19 cellular contexts compared by ENCODE assay signal in the genomic region with DNA sequence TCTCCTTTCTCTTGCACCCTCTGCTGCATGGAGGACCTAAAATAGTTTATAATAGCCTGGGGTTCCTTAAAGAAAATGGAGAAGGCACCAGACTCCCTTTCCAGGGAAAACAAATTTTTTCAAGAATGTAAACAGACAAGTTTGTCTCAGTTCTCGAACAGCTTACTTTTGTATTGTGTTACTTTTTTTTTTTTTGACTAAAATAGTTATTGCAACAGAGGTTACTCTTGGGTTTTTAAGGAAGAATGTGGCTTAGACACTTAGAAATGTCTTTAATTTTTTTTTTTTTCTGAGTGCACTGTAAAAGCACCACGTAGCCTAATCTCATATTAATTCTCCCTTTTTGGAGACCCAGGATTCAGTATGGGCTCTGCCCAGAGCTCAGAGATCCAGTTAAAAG.
A peak's percentile ranks its signal among the peaks of the same experiment; 100 is the strongest.
DNase-seq lines count a peak whose midpoint lies in the region; TF ChIP-seq lines count a peak whose summit lies in the region.
"Had no signal": no experiment of that assay in that cellular context is flagged by ENCODE, and none has a peak within 500 bp of the region (broad histone marks: within the 10 kb centered on the region; RNA-seq: fewer than 3 reads in every experiment).

No MANE protein-coding gene starts in this region.

- H3K14ac ChIP-seq in mesenchymal stem cell (ENCODE audit: low read length in 2 of 2) = no peak overlapping the region

- DNase-seq in activated CD4-positive, alpha-beta T cell treated with anti-CD3 and anti-CD28 coated beads, Interleukin-2, amount 10 ng/mL, durations not matched to agents 24 days and 14 days = peak; percentile 44
- no peak for DNase-seq in activated CD4-positive, alpha-beta T cell treated with anti-CD3 and anti-CD28 coated beads for 48 hours
- DNase-seq in MV-4-11 (lab: John Stamatoyannopoulos, UW) = peak; percentile 78
- peak; percentile 51 for DNase-seq in fibroblast of peridontal ligament (ENCODE audit: extremely low read depth)
- DNase-seq in thyroid gland = no peak
- DNase-seq in DMS114 treated with DMSO at 0.1 percent for 48 hours (lab: John Stamatoyannopoulos, UW; ENCODE audit: unreplicated experiment) = no peak
- no peak for DNase-seq in SKM-1 treated with dmso at 0.1 percent for 144 hours (lab: John Stamatoyannopoulos, UW; ENCODE audit: unreplicated experiment)
- no peak for DNase-seq in mesenchymal stem cell
- DNase-seq: activated CD8-positive, alpha-beta memory T cell treated with anti-CD3 and anti-CD28 coated beads for 24 hours; activated effector memory CD4-positive, alpha-beta T cell treated with Interleukin-2 at 50 U/mL for 16 hours; anterior cingulate cortex; glutamatergic neuron; kidney; NCI-H1048; NCI-H2081 treated with DMSO at 0.1 percent for 48 hours; NCI-H69; stimulated activated CD4-positive, alpha-beta T cell treated with anti-CD3 and anti-CD28 coated beads, Interleukin-4, amount 100 ng/mL, for 4 hours had no signal

- H2AK5ac ChIP-seq in mesenchymal stem cell (ENCODE audit: low read length, severe bottlenecking) = no peak overlapping the region

- 12 to 18% methylated on average over 2 of the region's 2 CpGs for WGBS in thyroid gland, 2 donors
- WGBS in mesenchymal stem cell = 57% methylated on average over 1 of the region's 2 CpGs

- H3K9me3 Mint-ChIP-seq in activated CD4-positive, alpha-beta T cell treated with anti-CD3 and anti-CD28 coated beads, Interleukin-2, amount 10 ng/mL, durations not matched to agents 24 days and 14 days = peaks cover 15% of the 10 kb centered on the region

- H3K4me1 ChIP-seq in thyroid gland (peaks cover 51 to 52% of the 10 kb centered on the region in 2 donors), mesenchymal stem cell (ENCODE audit: control insufficient read depth, insufficient read depth, low read depth, low read length) (no peaks in the 10 kb centered on the region)

- H3K4me3 Mint-ChIP-seq in activated CD4-positive, alpha-beta T cell treated with anti-CD3 and anti-CD28 coated beads, Interleukin-2, amount 10 ng/mL, durations not matched to agents 24 days and 14 days = peak overlapping the region; percentile 50
- H3K4me3 Mint-ChIP-seq: mesothelial cell of epicardium had no signal

- H3K4ac ChIP-seq in mesenchymal stem cell (ENCODE audit: low read depth in 1 of 2, low read length in 2 of 2) = no peak overlapping the region

- H3K9me3 ChIP-seq in thyroid gland (no peaks in the 10 kb centered on the region), mesenchymal stem cell (ENCODE audit: control insufficient read depth, low read length) (peaks cover 14% of the 10 kb centered on the region)
- H3K9me3 ChIP-seq: neutrophil had no signal

- H3K27ac Mint-ChIP-seq in activated CD4-positive, alpha-beta T cell treated with anti-CD3 and anti-CD28 coated beads, Interleukin-2, amount 10 ng/mL, durations not matched to agents 24 days and 14 days = peak overlapping the region; percentile 41
- H3K27ac Mint-ChIP-seq: mesothelial cell of epicardium had no signal

- TF ChIP-seq POLR2A in thyroid gland (IDR thresholded peaks at IDR 0.05) = no peak

- H2AFZ ChIP-seq in mesenchymal stem cell (ENCODE audit: low read depth, low read length) = no peak overlapping the region

- no peak overlapping the region for H2BK120ac ChIP-seq in mesenchymal stem cell (ENCODE audit: low read depth, low read length)

- no peak for TF ChIP-seq CTCF in thyroid gland (IDR thresholded peaks at IDR 0.05)

- no peaks in the 10 kb centered on the region for H3K79me1 ChIP-seq in mesenchymal stem cell (replicated peaks; ENCODE audit: low read length, poor library complexity, severe bottlenecking)

- H3K18ac ChIP-seq in mesenchymal stem cell (ENCODE audit: low read depth in 1 of 2, low read length in 2 of 2) = no peak overlapping the region

- H3K4me1 Mint-ChIP-seq in activated CD4-positive, alpha-beta T cell treated with anti-CD3 and anti-CD28 coated beads, Interleukin-2, amount 10 ng/mL, durations not matched to agents 24 days and 14 days = peaks cover 43% of the 10 kb centered on the region
- H3K4me1 Mint-ChIP-seq: mesothelial cell of epicardium had no signal

- H2BK5ac ChIP-seq in mesenchymal stem cell (ENCODE audit: low read depth, low read length, poor library complexity, severe bottlenecking) = no peak overlapping the region

- H3K27ac ChIP-seq in thyroid gland = peak overlapping the region in 2 of 3 donors; percentile 18 to 92
- no peak overlapping the region for H3K27ac ChIP-seq in mesenchymal stem cell (ENCODE audit: low read length, poor library complexity, severe bottlenecking)
- H3K27ac ChIP-seq: neutrophil had no signal

- H3K36me3 Mint-ChIP-seq in activated CD4-positive, alpha-beta T cell treated with anti-CD3 and anti-CD28 coated beads, Interleukin-2, amount 10 ng/mL, durations not matched to agents 24 days and 14 days (ENCODE audit: low read depth) = peaks cover 76% of the 10 kb centered on the region

- no peak overlapping the region for H4K91ac ChIP-seq in mesenchymal stem cell (ENCODE audit: low read length)

- intact Hi-C loops in activated CD4-positive, alpha-beta T cell treated with anti-CD3 and anti-CD28 coated beads, Interleukin-2, amount 10 ng/mL, durations not matched to agents 24 days and 14 days (cut with micrococcal nuclease) = loop anchor here (10.0 kb wide), 1 partner anchor 234 kb away; no protein-coding TSS in a partner anchor
- intact Hi-C loops in thyroid gland (cut with DNase I) = no loop called here

- H3K23ac ChIP-seq in mesenchymal stem cell (ENCODE audit: low read length in 2 of 2) = no peak overlapping the region

- H2BK15ac ChIP-seq in mesenchymal stem cell (ENCODE audit: low read depth, poor library complexity, severe bottlenecking) = no peak overlapping the region

- H3K27me3 Mint-ChIP-seq in activated CD4-positive, alpha-beta T cell treated with anti-CD3 and anti-CD28 coated beads, Interleukin-2, amount 10 ng/mL, durations not matched to agents 24 days and 14 days = no peaks in the 10 kb centered on the region

- no peak overlapping the region for H3K4me3 ChIP-seq in thyroid gland (replicated peaks in 1 of 3)
- H3K4me3 ChIP-seq in mesenchymal stem cell (ENCODE audit: insufficient read depth in 1 of 2, low read depth in 1 of 2, low read length in 2 of 2) = no peak overlapping the region

- no peak overlapping the region for H2BK12ac ChIP-seq in mesenchymal stem cell (ENCODE audit: low read length in 2 of 2)

- H3K36me3 ChIP-seq in thyroid gland = peaks cover 0 to 3% of the 10 kb centered on the region in 2 donors
- H3K36me3 ChIP-seq in mesenchymal stem cell (ENCODE audit: control insufficient read depth in 1 of 2, insufficient read depth in 2 of 2, low read depth in 1 of 2, low read length in 2 of 2) = peaks cover 0 to 46% of the 10 kb centered on the region in 2 experiments

- H3K27me3 ChIP-seq in thyroid gland = no peaks in the 10 kb centered on the region
- no peaks in the 10 kb centered on the region for H3K27me3 ChIP-seq in mesenchymal stem cell (ENCODE audit: control insufficient read depth in 1 of 2, insufficient read depth in 1 of 2, low read length in 2 of 2)
- H3K27me3 ChIP-seq: neutrophil had no signal

- H4K8ac ChIP-seq in mesenchymal stem cell (ENCODE audit: low read length) = no peak overlapping the region

- no peak overlapping the region for H3K4me2 ChIP-seq in mesenchymal stem cell (ENCODE audit: low read length, poor library complexity, severe bottlenecking)

- H3K9ac ChIP-seq in mesenchymal stem cell (ENCODE audit: low read length) = no peak overlapping the region

Comparison
In these comparisons a context has a peak if more than half of its experiments do, and no peak if none do; other contexts are left out.
1. DNase-seq: peak in activated CD4-positive, alpha-beta T cell treated with anti-CD3 and anti-CD28 coated beads, Interleukin-2, amount 10 ng/mL, durations not matched to agents 24 days and 14 days (single experiment), MV-4-11 (single experiment) and fibroblast of peridontal ligament (single experiment); none in activated CD4-positive, alpha-beta T cell treated with anti-CD3 and anti-CD28 coated beads for 48 hours (single experiment), thyroid gland (0 of 2), DMS114 treated with DMSO at 0.1 percent for 48 hours (single experiment), SKM-1 treated with dmso at 0.1 percent for 144 hours (single experiment) and mesenchymal stem cell (single experiment).